In genomic region chr3:184314700-184315505, GRCh38 we compare ENCODE assay signal across 1 cellular context.
TF ChIP-seq lines count a peak whose summit lies in the region.

No MANE protein-coding gene starts in this region.

TF ChIP-seq in H1, 55 proteins besides CTCF, POLR2A, EP300 and RAD21:
- TF ChIP-seq MAFK (IDR thresholded peaks at IDR 0.05; ENCODE audit: low read depth, low read length) (no peak), TBP (IDR thresholded peaks at IDR 0.05; ENCODE audit: low read depth, low read length) (0 out of 2 replicates have a peak, but pooled peaks have one; percentile 7), ZNF274 (IDR thresholded peaks at IDR 0.05; ENCODE audit: borderline replicate concordance, extremely low read depth, low read length) (no peak), RBBP5 (IDR thresholded peaks at IDR 0.05; ENCODE audit: borderline replicate concordance, low read depth, low read length) (0 out of 2 replicates have a peak, but pooled peaks have one; percentile 47), ATF2 (IDR thresholded peaks at IDR 0.05; ENCODE audit: low read length) (0 out of 2 replicates have a peak, but pooled peaks have one; percentile 13), TAF7 (optimal IDR thresholded peaks at IDR 0.05; ENCODE audit: borderline replicate concordance, low read depth, low read length) (peak; percentile 39), SP2 (IDR thresholded peaks at IDR 0.05; ENCODE audit: low read length) (no peak), POLR2AphosphoS5 (IDR thresholded peaks at IDR 0.05; ENCODE audit: low read depth, low read length) (peak; percentile 41; the same call in 1 of the 2 replicates), BACH1 (IDR thresholded peaks at IDR 0.05; ENCODE audit: low read length) (no peak), GABPA (IDR thresholded peaks at IDR 0.05; ENCODE audit: borderline replicate concordance, insufficient read depth, low read length) (no peak), CHD7 (IDR thresholded peaks at IDR 0.05; ENCODE audit: insufficient replicate concordance, low read length) (no peak), BCL11A (IDR thresholded peaks at IDR 0.05; ENCODE audit: low read depth in 2 of 2, low read length in 2 of 2) (no peak), CREB1 (IDR thresholded peaks at IDR 0.05) (no peak), RXRA (IDR thresholded peaks at IDR 0.05; ENCODE audit: insufficient read depth, low read depth, low read length) (no peak), USF2 (IDR thresholded peaks at IDR 0.05; ENCODE audit: low read length) (no peak), CTBP2 (IDR thresholded peaks at IDR 0.05; ENCODE audit: borderline replicate concordance, insufficient read depth, insufficient read length, low read length) (no peak), PHF8 (conservative IDR thresholded peaks at IDR 0.05; ENCODE audit: low read depth, low read length) (peak; percentile 58), SUZ12 (IDR thresholded peaks at IDR 0.05; ENCODE audit: low read length) (no peak), KDM4A (IDR thresholded peaks at IDR 0.05; ENCODE audit: low read depth, low read length, severe bottlenecking) (peak; percentile 37), BRCA1 (IDR thresholded peaks at IDR 0.05; ENCODE audit: low read depth, low read length) (no peak)
